Comparison of ENCODE assay signal across 8 cellular contexts in the genomic region with DNA sequence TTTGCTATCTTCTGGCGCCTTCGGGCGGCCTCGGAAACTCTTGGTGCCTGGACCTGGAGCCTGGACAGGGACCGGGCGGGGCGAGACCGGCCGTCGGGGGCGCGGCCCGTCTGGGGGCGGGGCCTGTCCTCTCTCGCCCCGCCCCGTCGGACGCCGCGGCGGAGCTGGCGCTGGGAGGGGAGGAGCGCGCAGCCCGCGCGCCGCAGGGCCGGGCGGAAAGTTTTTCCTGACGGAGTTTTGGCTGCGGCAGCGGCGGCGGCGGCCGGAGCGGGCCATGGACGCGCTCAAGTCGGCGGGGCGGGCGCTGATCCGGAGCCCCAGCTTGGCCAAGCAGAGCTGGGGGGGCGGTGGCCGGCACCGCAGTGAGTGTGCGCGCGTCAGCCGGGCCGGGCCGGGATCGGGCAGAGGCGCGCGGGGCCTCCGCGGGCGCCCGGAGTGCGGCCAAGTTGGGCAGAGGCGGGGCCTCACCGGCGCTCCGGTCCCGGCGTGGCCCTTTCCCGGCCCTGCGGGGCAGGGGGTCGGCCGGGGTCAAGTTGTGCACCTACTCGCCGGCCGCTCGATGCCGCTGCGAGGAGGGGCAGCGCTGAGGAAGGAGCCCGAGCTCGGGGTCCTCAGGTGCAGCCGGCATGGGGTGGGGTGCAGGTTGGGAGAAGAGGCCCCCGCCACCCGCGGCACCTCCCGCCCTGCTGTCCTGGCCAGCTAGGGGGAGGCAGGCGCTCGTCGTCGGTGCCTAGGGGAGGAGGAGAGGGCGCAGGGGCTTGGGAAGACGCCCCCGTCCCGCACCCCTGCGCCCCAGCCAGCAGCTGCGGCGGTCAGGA. TPM values are rescaled to one million over a fixed set of nuclear protein-coding genes. Genes with fewer than 3 reads are reported as not detected.
DNase-seq lines count a peak whose midpoint lies in the region; ATAC-seq and TF ChIP-seq lines count a peak whose summit lies in the region.

TSS of gene LDLRAP1 (plus strand) at position 182 of the 818 bp plus-strand sequence. CDS start at position 275, 93 bp downstream.

- peak; percentile 94 for TF ChIP-seq POLR2A in right lobe of liver (IDR thresholded peaks at IDR 0.05)

- H3K27ac ChIP-seq in ectodermal cell (ENCODE audit: insufficient read depth, low read depth, low read length, poor library complexity, severe bottlenecking) (no peak within 1 kb of the TSS), right lobe of liver (peak within 1 kb of the TSS; percentile 70 to 74 (median 72))

- H3K36me3 ChIP-seq in ectodermal cell (ENCODE audit: control insufficient read depth, insufficient read depth, low read length) (no peaks in the 10 kb centered on the region), right lobe of liver (no peaks in the 10 kb centered on the region)

- H3K9me3 ChIP-seq in ectodermal cell (ENCODE audit: control insufficient read depth, low read length) (no peaks in the 10 kb centered on the region), right lobe of liver (no peaks in the 10 kb centered on the region)

- H3K4me1 ChIP-seq in ectodermal cell (ENCODE audit: control insufficient read depth, insufficient read depth, low read length) (peaks cover 8% of the 10 kb centered on the region), right lobe of liver (peaks cover 0 to 6% (median 3%) of the 10 kb centered on the region in 4 donors)

- peaks cover 20% of the 10 kb centered on the region for H3K27me3 ChIP-seq in ectodermal cell (ENCODE audit: control insufficient read depth, insufficient read depth, low read length, poor library complexity, severe bottlenecking)
- H3K27me3 ChIP-seq in right lobe of liver = no peaks in the 10 kb centered on the region

- peak; percentile 84 for ATAC-seq in HG02571 (IDR thresholded peaks at IDR 0.05; ENCODE audit: unreplicated experiment)
- ATAC-seq in right lobe of liver = peak; percentile 93 to 99 (median 95)

- TF ChIP-seq CTCF in GM12865 (IDR thresholded peaks at IDR 0.05; ENCODE audit: insufficient read depth, low read depth, low read length, missing control alignments) (no peak), right lobe of liver (IDR thresholded peaks at IDR 0.05) (no peak)

- H3K4me3 ChIP-seq in GM12865 (ENCODE audit: low read depth, low read length) (peak within 1 kb of the TSS; percentile 82), ectodermal cell (ENCODE audit: insufficient read depth, low read depth, low read length) (peak within 1 kb of the TSS; percentile 72), right lobe of liver (peak within 1 kb of the TSS; percentile 87 to 90 (median 89))

- intact Hi-C loops in right lobe of liver (cut with DNase I) = no loop called here

- WGBS in ectodermal cell, 2 experiments = 1% methylated on average over 99 of the region's 99 CpGs
- under 1% methylated on average over 23 of the region's 99 CpGs for WGBS in right lobe of liver (ENCODE audit: insufficient coverage, low coverage, low lambda C conversion rate, missing lambda C conversion rate)

- DNase-seq in GM12865 (ENCODE audit: low read depth) = peak; percentile 77
- DNase-seq in NCI-H2171 treated with DMSO at 0.1 percent for 48 hours (lab: John Stamatoyannopoulos, UW) = peak; percentile 32
- peak; percentile 38 to 41 for DNase-seq in activated CD4-positive, alpha-beta T cell treated with anti-CD3 and anti-CD28 coated beads, Interleukin-2, amount 50 U/mL, for 24 hours (ENCODE audit: low read depth in 1 of 2, low spot score in 1 of 2)
- peak; percentile 82 to 85 (median 84) for DNase-seq in right lobe of liver
- peak; percentile 65 for DNase-seq in stimulated activated CD4-positive, alpha-beta T cell treated with anti-CD3 and anti-CD28 coated beads, Interleukin-4, amount 100 ng/mL, for 1 hour
- DNase-seq in DMS79 treated with DMSO at 0.1 percent for 48 hours (lab: John Stamatoyannopoulos, UW) = no peak

RNA-seq across cellular contexts. Expression of gene LDLRAP1, which starts in this region (rescaled TPM):
- 9.5 TPM for polyA plus RNA-seq in ectodermal cell (2013, experiment 1 of 4)
- polyA plus RNA-seq in ectodermal cell (2013, experiment 2 of 4) = 9.2 TPM
- 8.4 TPM for polyA plus RNA-seq in ectodermal cell (2013, experiment 3 of 4)
- 8.6 TPM for polyA plus RNA-seq in ectodermal cell (2013, experiment 4 of 4)
- total RNA-seq in right lobe of liver = 10 to 100 TPM; 15.3 to 24.3 (median 16.7) TPM
